ENCODE assay signal across 2 cellular contexts in genomic region chr14:64992328-64992885, GRCh38.
TF ChIP-seq lines count a peak whose summit lies in the region.

No MANE protein-coding gene starts in this region.

TF ChIP-seq in HepG2, 621 proteins besides CTCF, POLR2A, EP300 and RAD21 (continues in another document):
- TF ChIP-seq TEF (CRISPR knock-in tag; IDR thresholded peaks at IDR 0.05) (0 out of 2 replicates have a peak, but pooled peaks have one; percentile 22), U2AF2 (IDR thresholded peaks at IDR 0.05; ENCODE audit: low read depth, low read length) (no peak), CEBPB (IDR thresholded peaks at IDR 0.05; ENCODE audit: borderline replicate concordance, low read depth, low read length) (peak; percentile 86), GLI4 (CRISPR knock-in tag; IDR thresholded peaks at IDR 0.05; ENCODE audit: borderline replicate concordance) (no peak), CSRNP2 (CRISPR knock-in tag; conservative IDR thresholded peaks at IDR 0.05; ENCODE audit: low read depth) (no peak), ATF3 (CRISPR knock-in tag; IDR thresholded peaks at IDR 0.05) (peak; percentile 55; the same call in 1 of the 2 replicates), MYPOP (CRISPR knock-in tag; IDR thresholded peaks at IDR 0.05) (no peak), THRA (CRISPR knock-in tag; IDR thresholded peaks at IDR 0.05; ENCODE audit: borderline replicate concordance) (peak; percentile 79; the same call in 1 of the 2 replicates), FLYWCH1 (CRISPR knock-in tag; IDR thresholded peaks at IDR 0.05) (no peak), MATR3 (CRISPR knock-in tag; IDR thresholded peaks at IDR 0.05) (no peak), RXRB (CRISPR knock-in tag; IDR thresholded peaks at IDR 0.05; ENCODE audit: borderline replicate concordance) (peak; percentile 54; the same call in 1 of the 2 replicates), DRAP1 (CRISPR knock-in tag; IDR thresholded peaks at IDR 0.05) (no peak), ZNF354B (CRISPR knock-in tag; IDR thresholded peaks at IDR 0.05) (no peak), MIER2 (CRISPR knock-in tag; IDR thresholded peaks at IDR 0.05) (no peak), MYNN (CRISPR knock-in tag; IDR thresholded peaks at IDR 0.05; ENCODE audit: low read depth) (no peak), POGZ (CRISPR knock-in tag; IDR thresholded peaks at IDR 0.05) (0 out of 2 replicates have a peak, but pooled peaks have one; percentile 21), NR2F1 (CRISPR knock-in tag; IDR thresholded peaks at IDR 0.05) (peak in 1 of 2 experiments; percentile 54; a peak in 2 of 4 replicates), ZNF713 (CRISPR knock-in tag; IDR thresholded peaks at IDR 0.05) (no peak), RARA (CRISPR knock-in tag; IDR thresholded peaks at IDR 0.05) (peak; percentile 58), SP140L (CRISPR knock-in tag; IDR thresholded peaks at IDR 0.05; ENCODE audit: borderline replicate concordance) (no peak), ZNF761 (CRISPR knock-in tag; conservative IDR thresholded peaks at IDR 0.05) (no peak), MAX (IDR thresholded peaks at IDR 0.05) (no peak), RCOR2 (CRISPR knock-in tag; IDR thresholded peaks at IDR 0.05) (no peak), MEIS1 (CRISPR knock-in tag; IDR thresholded peaks at IDR 0.05; ENCODE audit: borderline replicate concordance) (no peak), PHF20 (CRISPR knock-in tag; IDR thresholded peaks at IDR 0.05) (no peak), CREBL2 (CRISPR knock-in tag; IDR thresholded peaks at IDR 0.05; ENCODE audit: borderline replicate concordance) (no peak), CCAR2 (optimal IDR thresholded peaks at IDR 0.05; ENCODE audit: low read depth, low read length) (no peak), MEF2D (CRISPR knock-in tag; IDR thresholded peaks at IDR 0.05) (no peak), MAFG (CRISPR knock-in tag; IDR thresholded peaks at IDR 0.05) (no peak), ZNF747 (CRISPR knock-in tag; IDR thresholded peaks at IDR 0.05; ENCODE audit: borderline replicate concordance) (no peak), ZNF644 (CRISPR knock-in tag; IDR thresholded peaks at IDR 0.05; ENCODE audit: low read depth) (0 out of 2 replicates have a peak, but pooled peaks have one; percentile 38), ZNF7 (CRISPR knock-in tag; IDR thresholded peaks at IDR 0.05) (no peak), GATAD2A (CRISPR knock-in tag; IDR thresholded peaks at IDR 0.05) (peak; percentile 40; the same call in 1 of the 2 replicates), NR2F6 (IDR thresholded peaks at IDR 0.05) (peak; percentile 71), NR2F6 (CRISPR knock-in tag; IDR thresholded peaks at IDR 0.05) (peak; percentile 74)

TF ChIP-seq in K562, 482 proteins besides CTCF, POLR2A, EP300 and RAD21:
- TF ChIP-seq ATF3 (IDR thresholded peaks at IDR 0.05), result peak; percentile 75
- no peak for TF ChIP-seq ATF3 (CRISPR knock-in tag; conservative IDR thresholded peaks at IDR 0.05)
- no peak for TF ChIP-seq CEBPG (CRISPR knock-in tag; IDR thresholded peaks at IDR 0.05)
- TF ChIP-seq CEBPG (tag; conservative IDR thresholded peaks at IDR 0.05 in 1 of 2, IDR thresholded peaks at IDR 0.05 in 1 of 2), result peak; percentile 32; a peak in 1 of 4 replicates
- TF ChIP-seq ZNF436 (CRISPR knock-in tag; IDR thresholded peaks at IDR 0.05), result no peak
- no peak for TF ChIP-seq ZNF384 (IDR thresholded peaks at IDR 0.05; ENCODE audit: low read depth, low read length)
- no peak for TF ChIP-seq KDM1A (IDR thresholded peaks at IDR 0.05)
- no peak for TF ChIP-seq TFE3 (CRISPR knock-in tag; IDR thresholded peaks at IDR 0.05)
